Comparison of ENCODE assay signal across 8 cellular contexts in the genomic region with DNA sequence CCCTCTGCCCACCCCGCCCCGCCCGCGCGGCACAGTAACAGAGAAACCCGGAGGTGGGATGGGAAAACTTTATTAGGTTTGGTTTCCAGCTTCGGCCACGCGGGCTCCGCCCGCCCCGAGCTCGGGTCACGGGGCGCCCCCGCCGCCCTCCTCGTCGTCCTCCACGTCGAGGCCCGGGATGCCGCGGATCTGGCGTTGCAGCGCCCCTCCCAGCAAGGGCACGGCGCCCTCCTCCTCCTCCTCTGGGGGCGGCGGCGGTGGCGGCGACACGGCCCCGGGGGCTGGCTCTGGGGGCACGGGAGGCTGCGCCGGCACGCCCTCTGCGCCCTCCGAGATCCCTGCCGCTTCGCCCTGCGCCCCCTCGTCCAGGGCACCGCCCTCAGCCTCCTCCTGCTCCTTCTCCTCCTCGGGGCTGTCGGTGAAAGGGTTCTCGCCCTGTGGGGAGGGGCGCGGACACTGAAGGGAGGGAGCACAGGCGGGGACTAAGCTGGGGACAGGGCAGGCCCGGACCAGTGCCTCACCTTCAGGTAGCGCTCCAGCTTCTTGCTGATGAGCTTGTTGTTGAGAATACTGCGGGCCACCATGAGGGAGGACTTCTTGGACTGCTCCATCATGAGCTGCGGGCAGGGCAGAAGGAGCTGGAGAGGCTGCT. TPM values are rescaled to one million over a fixed set of nuclear protein-coding genes. Genes with fewer than 3 reads are reported as not detected.
DNase-seq lines count a peak whose midpoint lies in the region; ATAC-seq and TF ChIP-seq lines count a peak whose summit lies in the region.

No MANE protein-coding gene starts in this region.

- TF ChIP-seq CTCF in AG09309 (IDR thresholded peaks at IDR 0.05; ENCODE audit: control insufficient read depth, insufficient read depth, low read depth, low read length, missing control alignments) (no peak), GM12865 (IDR thresholded peaks at IDR 0.05; ENCODE audit: insufficient read depth, low read depth, low read length, missing control alignments) (no peak), left ventricle myocardium inferior (IDR thresholded peaks at IDR 0.05; ENCODE audit: borderline replicate concordance) (no peak)

- peak; percentile 20 for ATAC-seq in HG02759 (IDR thresholded peaks at IDR 0.05; ENCODE audit: unreplicated experiment)
- ATAC-seq in activated CD8-positive, alpha-beta T cell treated with anti-CD3 and anti-CD28 coated beads, Interleukin-2, amount 10 ng/mL, durations not matched to agents 7 days and 5 days, result peak; percentile 43

- H3K9me3 Mint-ChIP-seq in activated CD8-positive, alpha-beta T cell treated with anti-CD3 and anti-CD28 coated beads, Interleukin-2, amount 10 ng/mL, durations not matched to agents 7 days and 5 days (ENCODE audit: insufficient read depth), result no peaks in the 10 kb centered on the region

- H3K4me3 ChIP-seq in AG09309 (ENCODE audit: control insufficient read depth, low read depth, low read length) (peak overlapping the region; percentile 51), GM12865 (ENCODE audit: low read depth, low read length) (peak overlapping the region; percentile 67), left ventricle myocardium inferior (peak overlapping the region; percentile 97), rectal smooth muscle tissue (ENCODE audit: low read length) (peak overlapping the region; percentile 73)

- H3K4me3 Mint-ChIP-seq in activated CD8-positive, alpha-beta T cell treated with anti-CD3 and anti-CD28 coated beads, Interleukin-2, amount 10 ng/mL, durations not matched to agents 7 days and 5 days, result peak overlapping the region; percentile 96

- H3K36me3 Mint-ChIP-seq in activated CD8-positive, alpha-beta T cell treated with anti-CD3 and anti-CD28 coated beads, Interleukin-2, amount 10 ng/mL, durations not matched to agents 7 days and 5 days (ENCODE audit: low read depth), result peaks cover 30% of the 10 kb centered on the region

- DNase-seq in AG09309 (ENCODE audit: low read depth) (no peak), GM12865 (ENCODE audit: low read depth) (peak; percentile 74), NCI-H1105 treated with DMSO at 0.1 percent for 48 hours (lab: John Stamatoyannopoulos, UW) (peak; percentile 84), left ventricle myocardium inferior (peak; percentile 50)
- no peak for DNase-seq in activated CD8-positive, alpha-beta T cell treated with anti-CD3 and anti-CD28 coated beads, Interleukin-2, amount 10 ng/mL, durations not matched to agents 7 days and 5 days
- DNase-seq in activated effector memory CD4-positive, alpha-beta T cell treated with anti-CD3 and anti-CD28 coated beads, Interleukin-2, amount 50 U/mL, for 16 hours, result no peak

- CTCF ChIA-PET in activated CD8-positive, alpha-beta T cell treated with anti-CD3 and anti-CD28 coated beads, Interleukin-2, amount 10 ng/mL, durations not matched to agents 7 days and 5 days (lab: Charles Lee), result interaction anchor here (0.9 to 6.5 kb wide), 8 partner anchors 17 to 175 kb away, joined by 3 to 53 read pairs (median 4); a partner anchor contains a TSS

- H3K4me1 Mint-ChIP-seq in activated CD8-positive, alpha-beta T cell treated with anti-CD3 and anti-CD28 coated beads, Interleukin-2, amount 10 ng/mL, durations not matched to agents 7 days and 5 days (ENCODE audit: low read depth), result peaks cover 35% of the 10 kb centered on the region

- H3K9ac ChIP-seq in rectal smooth muscle tissue (ENCODE audit: low read length), result peak overlapping the region; percentile 13

- H3K27ac Mint-ChIP-seq in activated CD8-positive, alpha-beta T cell treated with anti-CD3 and anti-CD28 coated beads, Interleukin-2, amount 10 ng/mL, durations not matched to agents 7 days and 5 days, result peak overlapping the region; percentile 99

- H3K27ac ChIP-seq in left ventricle myocardium inferior (replicated peaks), result peak overlapping the region; percentile 98
- peak overlapping the region; percentile 78 for H3K27ac ChIP-seq in rectal smooth muscle tissue (ENCODE audit: low read depth, low read length)

- H3K36me3 ChIP-seq in left ventricle myocardium inferior (peaks cover 2% of the 10 kb centered on the region), rectal smooth muscle tissue (ENCODE audit: control insufficient read depth, insufficient read depth, low read length) (peaks cover 2% of the 10 kb centered on the region)

- intact Hi-C loops in left ventricle myocardium inferior (cut with micrococcal nuclease), result loop anchor here (10.0 kb wide), 1 partner anchor 115 kb away; no protein-coding TSS in a partner anchor

- H3K4me1 ChIP-seq in left ventricle myocardium inferior (peaks cover 58% of the 10 kb centered on the region), rectal smooth muscle tissue (ENCODE audit: control insufficient read depth, insufficient read depth, low read length) (peaks cover 11% of the 10 kb centered on the region)

- no peaks in the 10 kb centered on the region for H3K9me3 ChIP-seq in left ventricle myocardium inferior (replicated peaks)

- no peaks in the 10 kb centered on the region for H3K27me3 Mint-ChIP-seq in activated CD8-positive, alpha-beta T cell treated with anti-CD3 and anti-CD28 coated beads, Interleukin-2, amount 10 ng/mL, durations not matched to agents 7 days and 5 days (ENCODE audit: low read depth)

- H3K27me3 ChIP-seq in left ventricle myocardium inferior (ENCODE audit: low read depth), result no peaks in the 10 kb centered on the region
- H3K27me3 ChIP-seq in rectal smooth muscle tissue (ENCODE audit: control insufficient read depth, insufficient read depth, low read length), result no peaks in the 10 kb centered on the region

- POLR2A ChIA-PET in activated CD8-positive, alpha-beta T cell treated with anti-CD3 and anti-CD28 coated beads, Interleukin-2, amount 10 ng/mL, durations not matched to agents 7 days and 5 days (lab: Charles Lee), result interaction anchor here (0.6 to 3.6 kb wide), 9 partner anchors 15 to 859 kb away, joined by 3 to 44 read pairs (median 3); a partner anchor contains a TSS

RNA-seq across cellular contexts. Expression of a gene that starts 0.5 kb away (rescaled TPM):
- 10 to 100 TPM; 47.4 to 48.0 TPM for total RNA-seq in activated CD8-positive, alpha-beta T cell treated with anti-CD3 and anti-CD28 coated beads, Interleukin-2, amount 10 ng/mL, durations not matched to agents 7 days and 5 days
- total RNA-seq in left ventricle myocardium inferior, result 21.8 TPM

RNA-seq across cellular contexts. Expression of a gene that starts 38.7 kb away (rescaled TPM):
- 10 to 100 TPM; 83.8 to 86.7 TPM for total RNA-seq in activated CD8-positive, alpha-beta T cell treated with anti-CD3 and anti-CD28 coated beads, Interleukin-2, amount 10 ng/mL, durations not matched to agents 7 days and 5 days
- 74.5 TPM for total RNA-seq in left ventricle myocardium inferior

RNA-seq across cellular contexts. Expression of a gene that starts 47.8 kb away (rescaled TPM):
- 100 to 1,000 TPM; 102 to 108 TPM for total RNA-seq in activated CD8-positive, alpha-beta T cell treated with anti-CD3 and anti-CD28 coated beads, Interleukin-2, amount 10 ng/mL, durations not matched to agents 7 days and 5 days
- 60.9 TPM for total RNA-seq in left ventricle myocardium inferior

Comparison
In these comparisons a context has a peak if more than half of its experiments do, and no peak if none do; other contexts are left out.
1. DNase-seq: peak in GM12865 (single experiment), NCI-H1105 treated with DMSO at 0.1 percent for 48 hours (single experiment) and left ventricle myocardium inferior (single experiment); none in AG09309 (single experiment), activated CD8-positive, alpha-beta T cell treated with anti-CD3 and anti-CD28 coated beads, Interleukin-2, amount 10 ng/mL, durations not matched to agents 7 days and 5 days (single experiment) and activated effector memory CD4-positive, alpha-beta T cell treated with anti-CD3 and anti-CD28 coated beads, Interleukin-2, amount 50 U/mL, for 16 hours (single experiment).
2. Peak in every context shown above with its lines, with median percentiles within 50 percentile points of each other: H3K4me3 ChIP-seq.